ENCODE assay signal across 1 cellular context in genomic region chr3:9205345-9206143, GRCh38.
TF ChIP-seq lines count a peak whose summit lies in the region.

No MANE protein-coding gene starts in this region.

TF ChIP-seq in GM12878, 131 proteins besides CTCF, POLR2A, EP300 and RAD21 (continued from another document):
- no peak for TF ChIP-seq PKNOX1 (IDR thresholded peaks at IDR 0.05)
- TF ChIP-seq JUNB (IDR thresholded peaks at IDR 0.05) = peak; percentile 55
- TF ChIP-seq CREB1 (IDR thresholded peaks at IDR 0.05; ENCODE audit: low read depth) = 0 out of 2 replicates have a peak, but pooled peaks have one; percentile 12
